In the genomic region with DNA sequence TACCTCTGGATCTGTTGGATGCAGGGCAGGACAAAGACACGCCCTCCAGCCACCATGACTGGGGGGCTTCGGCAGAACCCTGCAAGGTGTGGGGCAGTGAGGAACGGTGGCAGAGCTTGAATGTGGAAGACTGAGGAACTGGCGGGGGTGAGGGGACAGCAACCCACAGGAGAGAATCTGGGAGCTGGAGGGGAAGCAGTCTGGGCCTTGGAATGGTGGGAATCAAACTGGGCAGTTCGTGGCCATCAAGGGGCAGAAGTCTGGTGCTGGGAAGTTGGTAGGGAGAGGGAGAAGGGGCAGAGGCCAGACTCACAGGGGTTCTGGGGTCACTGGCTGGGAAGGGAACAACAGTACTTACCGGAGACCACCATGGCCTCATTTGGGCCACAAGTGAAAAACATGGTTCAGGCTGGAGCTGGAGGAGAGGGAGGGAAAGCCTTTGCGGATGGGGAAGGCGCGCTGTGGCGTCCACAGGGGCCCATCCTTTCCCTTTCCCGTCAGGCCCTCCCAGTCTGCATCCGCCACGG, we compare ENCODE assay signal across 6 cellular contexts. TPM values are rescaled to one million over a fixed set of nuclear protein-coding genes. Genes with fewer than 3 reads are reported as not detected.
A peak's percentile ranks its signal among the peaks of the same experiment; 100 is the strongest.
DNase-seq lines count a peak whose midpoint lies in the region; ATAC-seq, FAIRE-seq and TF ChIP-seq lines count a peak whose summit lies in the region.

No MANE protein-coding gene starts in this region.

- H3K4me1 ChIP-seq in foreskin keratinocyte = peaks cover 16% of the 10 kb centered on the region

- H3K4me3 Mint-ChIP-seq in activated T-helper 1 cell treated with anti-CD3 and anti-CD28 coated beads, Interleukin-12 subunit alpha, Interleukin-12 subunit beta, Interleukin-2, Interleukin-4 antibody, amounts not matched to agents 30 ng/mL and 10 ng/mL and 1 ng/mL, durations not matched to agents 14 hours and 24 hours and 36 hours = peak overlapping the region; percentile 97
- peak overlapping the region; percentile 87 for H3K4me3 Mint-ChIP-seq in memory B cell

- no peak for ATAC-seq in memory B cell (ENCODE audit: low read depth)
- ATAC-seq in foreskin keratinocyte = no peak

- H3K4me1 Mint-ChIP-seq in activated T-helper 1 cell treated with anti-CD3 and anti-CD28 coated beads, Interleukin-12 subunit alpha, Interleukin-12 subunit beta, Interleukin-2, Interleukin-4 antibody, amounts not matched to agents 30 ng/mL and 10 ng/mL and 1 ng/mL, durations not matched to agents 14 hours and 24 hours and 36 hours (ENCODE audit: low read depth) = peaks cover 67% of the 10 kb centered on the region
- H3K4me1 Mint-ChIP-seq in memory B cell = peaks cover 37% of the 10 kb centered on the region

- H3K27me3 Mint-ChIP-seq in activated T-helper 1 cell treated with anti-CD3 and anti-CD28 coated beads, Interleukin-12 subunit alpha, Interleukin-12 subunit beta, Interleukin-2, Interleukin-4 antibody, amounts not matched to agents 30 ng/mL and 10 ng/mL and 1 ng/mL, durations not matched to agents 14 hours and 24 hours and 36 hours (ENCODE audit: insufficient read depth) = peaks cover 4% of the 10 kb centered on the region
- H3K27me3 Mint-ChIP-seq in memory B cell = no peaks in the 10 kb centered on the region

- no peak for TF ChIP-seq CTCF in foreskin keratinocyte (conservative IDR thresholded peaks at IDR 0.05)

- intact Hi-C loops in activated T-helper 1 cell treated with anti-CD3 and anti-CD28 coated beads, Interleukin-12 subunit alpha, Interleukin-12 subunit beta, Interleukin-2, Interleukin-4 antibody, amounts not matched to agents 30 ng/mL and 10 ng/mL and 1 ng/mL, durations not matched to agents 14 hours and 24 hours and 36 hours (cut with micrococcal nuclease) = loop anchor here (1.0 kb wide), 3 partner anchors 21 to 462 kb away; a partner anchor contains a TSS

- H3K27ac Mint-ChIP-seq in activated T-helper 1 cell treated with anti-CD3 and anti-CD28 coated beads, Interleukin-12 subunit alpha, Interleukin-12 subunit beta, Interleukin-2, Interleukin-4 antibody, amounts not matched to agents 30 ng/mL and 10 ng/mL and 1 ng/mL, durations not matched to agents 14 hours and 24 hours and 36 hours = peak overlapping the region; percentile 89
- peak overlapping the region; percentile 66 for H3K27ac Mint-ChIP-seq in memory B cell

- TF ChIP-seq POLR2A in GM12892 (IDR thresholded peaks at IDR 0.05; ENCODE audit: low read depth, low read length) = 0 out of 2 replicates have a peak, but pooled peaks have one; percentile 14

- H3K36me3 Mint-ChIP-seq in activated T-helper 1 cell treated with anti-CD3 and anti-CD28 coated beads, Interleukin-12 subunit alpha, Interleukin-12 subunit beta, Interleukin-2, Interleukin-4 antibody, amounts not matched to agents 30 ng/mL and 10 ng/mL and 1 ng/mL, durations not matched to agents 14 hours and 24 hours and 36 hours (ENCODE audit: low read depth) = peaks cover 61% of the 10 kb centered on the region
- H3K36me3 Mint-ChIP-seq in memory B cell = peaks cover 3% of the 10 kb centered on the region

- H3K27me3 ChIP-seq in foreskin keratinocyte = no peaks in the 10 kb centered on the region

- DNase-seq in GM12892 (ENCODE audit: insufficient read length) (no peak), memory B cell (ENCODE audit: low spot score in 2 of 2) (no peak), NCI-H345 treated with DMSO at 0.1 percent for 48 hours (lab: John Stamatoyannopoulos, UW; ENCODE audit: unreplicated experiment) (no peak), HK-2 (ENCODE audit: unreplicated experiment) (no peak), foreskin keratinocyte (no peak)
- DNase-seq in activated T-helper 1 cell treated with anti-CD3 and anti-CD28 coated beads, Interleukin-12 subunit alpha, Interleukin-12 subunit beta, Interleukin-2, Interleukin-4 antibody, amounts not matched to agents 30 ng/mL and 10 ng/mL and 1 ng/mL, durations not matched to agents 14 hours and 24 hours and 36 hours (ENCODE audit: low spot score) = no peak

- no peak overlapping the region for H3K27ac ChIP-seq in foreskin keratinocyte

- H3K9me3 Mint-ChIP-seq in activated T-helper 1 cell treated with anti-CD3 and anti-CD28 coated beads, Interleukin-12 subunit alpha, Interleukin-12 subunit beta, Interleukin-2, Interleukin-4 antibody, amounts not matched to agents 30 ng/mL and 10 ng/mL and 1 ng/mL, durations not matched to agents 14 hours and 24 hours and 36 hours = no peaks in the 10 kb centered on the region
- H3K9me3 Mint-ChIP-seq in memory B cell = no peaks in the 10 kb centered on the region

- FAIRE-seq in GM12892 (lab: Jason Lieb, UNC) = peak; percentile 44

RNA-seq across cellular contexts. Expression of a gene that starts 0.6 kb away (rescaled TPM):
- polyA plus RNA-seq in GM12892 (2012; ENCODE audit: missing spikeins) = 105 TPM
- 252 and 262 TPM in 2 replicates for total RNA-seq in activated T-helper 1 cell treated with anti-CD3 and anti-CD28 coated beads, Interleukin-12 subunit alpha, Interleukin-12 subunit beta, Interleukin-2, Interleukin-4 antibody, amounts not matched to agents 30 ng/mL and 10 ng/mL and 1 ng/mL, durations not matched to agents 14 hours and 24 hours and 36 hours
- 50.0 and 62.6 TPM in 2 replicates for total RNA-seq in foreskin keratinocyte
- 57.4 and 72.2 TPM in 2 replicates for polyA plus RNA-seq in foreskin keratinocyte

RNA-seq across cellular contexts. Expression of a gene that starts 2.5 kb away (rescaled TPM):
- polyA plus RNA-seq in GM12892 (2012; ENCODE audit: missing spikeins) = 49.1 TPM
- 578 and 603 TPM in 2 replicates for total RNA-seq in activated T-helper 1 cell treated with anti-CD3 and anti-CD28 coated beads, Interleukin-12 subunit alpha, Interleukin-12 subunit beta, Interleukin-2, Interleukin-4 antibody, amounts not matched to agents 30 ng/mL and 10 ng/mL and 1 ng/mL, durations not matched to agents 14 hours and 24 hours and 36 hours
- total RNA-seq in foreskin keratinocyte = 279 and 373 TPM in 2 replicates
- polyA plus RNA-seq in foreskin keratinocyte = 343 and 439 TPM in 2 replicates

RNA-seq across cellular contexts. Expression of a gene that starts 21.7 kb away (rescaled TPM):
- polyA plus RNA-seq in GM12892 (2012; ENCODE audit: missing spikeins) = 826 TPM
- 1,001 and 1,002 TPM in 2 replicates for total RNA-seq in activated T-helper 1 cell treated with anti-CD3 and anti-CD28 coated beads, Interleukin-12 subunit alpha, Interleukin-12 subunit beta, Interleukin-2, Interleukin-4 antibody, amounts not matched to agents 30 ng/mL and 10 ng/mL and 1 ng/mL, durations not matched to agents 14 hours and 24 hours and 36 hours
- 1,201 and 1,290 TPM in 2 replicates for total RNA-seq in foreskin keratinocyte
- polyA plus RNA-seq in foreskin keratinocyte = 1,224 and 1,454 TPM in 2 replicates

RNA-seq across cellular contexts. Expression of a gene that starts 24.8 kb away (rescaled TPM):
- polyA plus RNA-seq in GM12892 (2012; ENCODE audit: missing spikeins) = 56.4 TPM
- total RNA-seq in activated T-helper 1 cell treated with anti-CD3 and anti-CD28 coated beads, Interleukin-12 subunit alpha, Interleukin-12 subunit beta, Interleukin-2, Interleukin-4 antibody, amounts not matched to agents 30 ng/mL and 10 ng/mL and 1 ng/mL, durations not matched to agents 14 hours and 24 hours and 36 hours = 93.7 and 95.7 TPM in 2 replicates
- total RNA-seq in foreskin keratinocyte = 24.8 and 27.4 TPM in 2 replicates
- polyA plus RNA-seq in foreskin keratinocyte = 13.9 and 15.8 TPM in 2 replicates

RNA-seq across cellular contexts. Expression of a gene that starts 51.1 kb away (rescaled TPM):
- 20.7 TPM for polyA plus RNA-seq in GM12892 (2012; ENCODE audit: missing spikeins)
- total RNA-seq in activated T-helper 1 cell treated with anti-CD3 and anti-CD28 coated beads, Interleukin-12 subunit alpha, Interleukin-12 subunit beta, Interleukin-2, Interleukin-4 antibody, amounts not matched to agents 30 ng/mL and 10 ng/mL and 1 ng/mL, durations not matched to agents 14 hours and 24 hours and 36 hours = 15.5 and 15.9 TPM in 2 replicates
- total RNA-seq in foreskin keratinocyte = 24.5 and 26.3 TPM in 2 replicates
- polyA plus RNA-seq in foreskin keratinocyte = 41.6 and 45.7 TPM in 2 replicates
